29 cellular contexts compared by ENCODE assay signal in the genomic region with DNA sequence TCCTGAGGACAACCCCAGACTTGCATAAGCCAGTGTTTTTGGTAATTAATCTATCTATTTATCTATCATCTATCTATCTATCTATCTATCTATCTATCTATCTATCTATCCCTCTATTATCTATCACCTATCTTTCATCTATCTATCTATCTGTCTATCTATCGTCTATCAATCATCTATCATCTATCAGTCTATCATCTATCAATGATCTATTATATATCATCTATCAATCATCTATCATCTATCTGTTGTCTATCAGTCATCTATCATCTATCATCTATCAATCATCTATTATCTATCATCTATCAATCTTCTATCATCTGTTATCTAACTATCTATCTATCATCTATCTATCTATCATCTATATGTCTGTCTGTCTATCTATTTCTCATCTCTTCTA.
"Had no signal": no experiment of that assay in that cellular context is flagged by ENCODE, and none has a peak within 500 bp of the region (broad histone marks: within the 10 kb centered on the region; RNA-seq: fewer than 3 reads in every experiment).

No MANE protein-coding gene starts in this region.

- H3K4me3 Mint-ChIP-seq: dendritic cell treated with granulocyte-macrophage colony-stimulating factor and Interleukin-4, amounts not matched to agents 40 ng/mL and 50 ng/mL, for 4 days; effector memory CD8-positive, alpha-beta T cell had no signal

- DNase-seq: colonic mucosa; cortex of kidney; dermis blood vessel endothelial cell; dorsolateral prefrontal cortex; effector CD4-positive, alpha-beta T cell; effector CD8-positive, alpha-beta T cell; effector memory CD4-positive, alpha-beta T cell; effector memory CD8-positive, alpha-beta T cell; erythroblast; esophagus squamous epithelium; foreskin fibroblast; foreskin keratinocyte; foreskin melanocyte; gastrocnemius medialis; glutamatergic neuron; head of caudate nucleus; heart left ventricle; heart right ventricle had no signal

- H3K36me3 ChIP-seq: colonic mucosa, esophagus muscularis mucosa, esophagus squamous epithelium, gastrocnemius medialis, gastroesophageal sphincter, heart left ventricle, heart right ventricle had no signal

- H3K27me3 Mint-ChIP-seq: effector memory CD8-positive, alpha-beta T cell had no signal

- H3K9me3 Mint-ChIP-seq: effector memory CD8-positive, alpha-beta T cell had no signal

- H2AFZ ChIP-seq: hepatocyte had no signal

- ATAC-seq: effector memory CD8-positive, alpha-beta T cell; esophagus mucosa; foreskin keratinocyte; gastrocnemius medialis; gastroesophageal sphincter; heart left ventricle; heart right ventricle had no signal

- H3K4me1 ChIP-seq: colonic mucosa, foreskin keratinocyte had no signal

- FAIRE-seq: colon, endometrium, endothelial cell of umbilical vein, frontal cortex had no signal

- H3K9me3 ChIP-seq: colonic mucosa, gastrocnemius medialis had no signal

- H3K4me3 ChIP-seq: colonic mucosa, coronary artery, dorsolateral prefrontal cortex, esophagus muscularis mucosa, esophagus squamous epithelium, gastrocnemius medialis, gastroesophageal sphincter, heart left ventricle, heart right ventricle, hepatocyte had no signal

- H3K79me2 ChIP-seq: hepatocyte had no signal

- H3K27me3 ChIP-seq: colonic mucosa, esophagus muscularis mucosa, esophagus squamous epithelium, foreskin keratinocyte, gastrocnemius medialis, gastroesophageal sphincter, hepatocyte had no signal

- H3K27ac ChIP-seq: colonic mucosa, coronary artery, dorsolateral prefrontal cortex, epithelial cell of prostate, esophagus muscularis mucosa, esophagus squamous epithelium, foreskin keratinocyte, gastrocnemius medialis, gastroesophageal sphincter, heart left ventricle, heart right ventricle, hepatocyte had no signal

- H3K4me2 ChIP-seq: hepatocyte had no signal

- H3K27ac Mint-ChIP-seq: dendritic cell treated with granulocyte-macrophage colony-stimulating factor and Interleukin-4, amounts not matched to agents 40 ng/mL and 50 ng/mL, for 4 days; effector memory CD8-positive, alpha-beta T cell had no signal
